In the genomic region with DNA sequence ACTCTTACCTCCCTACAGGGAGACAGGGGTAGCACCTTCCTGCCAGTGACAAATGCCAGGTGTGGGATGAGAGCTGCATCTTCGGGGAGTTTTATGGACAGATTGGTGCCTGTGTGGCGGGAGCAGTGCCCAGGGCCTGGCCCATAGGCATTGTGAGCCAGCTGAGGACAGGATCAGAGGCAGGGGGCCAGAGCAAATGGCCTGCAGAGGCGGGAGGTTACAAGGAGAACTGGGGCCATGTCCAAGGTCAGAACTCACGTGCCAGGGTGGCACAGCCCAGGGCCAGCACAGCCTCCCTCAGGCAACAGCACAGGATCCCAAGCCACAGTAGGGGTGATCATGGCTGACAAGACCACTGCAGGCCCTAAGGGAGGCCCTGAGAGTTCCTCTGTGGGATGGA, we compare ENCODE assay signal across 13 cellular contexts. TPM values are rescaled to one million over a fixed set of nuclear protein-coding genes. Genes with fewer than 3 reads are reported as not detected.
A peak's percentile ranks its signal among the peaks of the same experiment; 100 is the strongest.
DNase-seq lines count a peak whose midpoint lies in the region; ATAC-seq and TF ChIP-seq lines count a peak whose summit lies in the region.
"Had no signal": no experiment of that assay in that cellular context is flagged by ENCODE, and none has a peak within 500 bp of the region (broad histone marks: within the 10 kb centered on the region; RNA-seq: fewer than 3 reads in every experiment).

No MANE protein-coding gene starts in this region.

- DNase-seq in stimulated activated naive CD8-positive, alpha-beta T cell treated with anti-CD3 and anti-CD28 coated beads, Interleukin-15, Interleukin-2, amounts not matched to agents 100 U/mL and 50 U/mL, for 24 hours, result no peak
- peak; percentile 71 for DNase-seq in osteoblast (ENCODE audit: insufficient read length, low spot score, missing footprints)
- DNase-seq in vagina (ENCODE audit: extremely low spot score in 2 of 2), result peak in 1 of 2 donors; percentile 81
- DNase-seq in NCI-H2171 treated with DMSO at 0.1 percent for 48 hours (lab: John Stamatoyannopoulos, UW), result no peak
- DNase-seq in NCI-H2029 treated with DMSO at 0.1 percent for 48 hours (lab: John Stamatoyannopoulos, UW), result no peak
- DNase-seq: activated T-cell treated with anti-CD3 and anti-CD28 coated beads, Interleukin-2, amount 50 U/mL, for 1 hour; cortex of kidney; NK-92 treated with Interleukin-12 subunit alpha and Interleukin-12 subunit beta, amount 100 ng/mL, for 24 hours; stimulated activated CD4-positive, alpha-beta T cell treated with anti-CD3 and anti-CD28 coated beads, Interleukin-2, amount 100 ng/mL, for 48 hours; T-helper 9 cell had no signal

- H3K27ac ChIP-seq in esophagus (ENCODE audit: low read depth in 2 of 2, low read length in 1 of 2) (peak overlapping the region; percentile 46 to 48), osteoblast (ENCODE audit: low read depth, low read length) (peak overlapping the region; percentile 78), vagina (peak overlapping the region; percentile 50)

- no peak for TF ChIP-seq CTCF in osteoblast (IDR thresholded peaks at IDR 0.05; ENCODE audit: extremely low read depth, low read depth, low read length)
- TF ChIP-seq CTCF in vagina (IDR thresholded peaks at IDR 0.05), result no peak

- H3K36me3 Mint-ChIP-seq in stimulated activated naive CD8-positive, alpha-beta T cell treated with anti-CD3 and anti-CD28 coated beads, Interleukin-15, Interleukin-2, amounts not matched to agents 100 ng/mL and 50 ng/mL, for 24 hours (ENCODE audit: low read depth), result peaks cover 68% of the 10 kb centered on the region

- H3K9me3 Mint-ChIP-seq in stimulated activated naive CD8-positive, alpha-beta T cell treated with anti-CD3 and anti-CD28 coated beads, Interleukin-15, Interleukin-2, amounts not matched to agents 100 ng/mL and 50 ng/mL, for 24 hours, result no peaks in the 10 kb centered on the region

- H3K36me3 ChIP-seq in esophagus (ENCODE audit: control insufficient read depth in 2 of 2, insufficient read depth in 2 of 2, low read length in 1 of 2) (peaks cover 9 to 44% of the 10 kb centered on the region in 2 donors), osteoblast (ENCODE audit: insufficient read depth, low read length) (peaks cover 81% of the 10 kb centered on the region), vagina (peaks cover 0 to 60% of the 10 kb centered on the region in 2 donors)

- WGBS in esophagus, 2 donors, result 74 to 86% methylated on average over 4 of the region's 4 CpGs

- TF ChIP-seq POLR2A in vagina (IDR thresholded peaks at IDR 0.05), result no peak

- H3K4me3 Mint-ChIP-seq in stimulated activated naive CD8-positive, alpha-beta T cell treated with anti-CD3 and anti-CD28 coated beads, Interleukin-15, Interleukin-2, amounts not matched to agents 100 ng/mL and 50 ng/mL, for 24 hours, result no peak overlapping the region

- H3K27ac Mint-ChIP-seq in stimulated activated naive CD8-positive, alpha-beta T cell treated with anti-CD3 and anti-CD28 coated beads, Interleukin-15, Interleukin-2, amounts not matched to agents 100 ng/mL and 50 ng/mL, for 24 hours, result peak overlapping the region; percentile 21

- H3K4me3 ChIP-seq in esophagus (ENCODE audit: low read depth in 1 of 2, low read length in 2 of 2), result no peak overlapping the region
- H3K4me3 ChIP-seq in osteoblast (ENCODE audit: insufficient read depth, low read length), result no peak overlapping the region
- H3K4me3 ChIP-seq in vagina, result no peak overlapping the region

- H3K4me1 Mint-ChIP-seq in stimulated activated naive CD8-positive, alpha-beta T cell treated with anti-CD3 and anti-CD28 coated beads, Interleukin-15, Interleukin-2, amounts not matched to agents 100 ng/mL and 50 ng/mL, for 24 hours (ENCODE audit: low read depth), result peaks cover 10% of the 10 kb centered on the region

- H3K27me3 ChIP-seq in esophagus (ENCODE audit: control insufficient read depth in 1 of 2, insufficient read depth in 2 of 2, low read length in 2 of 2), result no peaks in the 10 kb centered on the region
- H3K27me3 ChIP-seq in osteoblast (ENCODE audit: insufficient read depth, low read length), result no peaks in the 10 kb centered on the region
- H3K27me3 ChIP-seq in vagina, result no peaks in the 10 kb centered on the region

- peaks cover 0 to 2% of the 10 kb centered on the region in 2 donors for H3K4me1 ChIP-seq in esophagus (ENCODE audit: control insufficient read depth in 2 of 2, insufficient read depth in 2 of 2, low read length in 1 of 2)
- peaks cover 20% of the 10 kb centered on the region for H3K4me1 ChIP-seq in osteoblast (ENCODE audit: insufficient read depth, low read length)
- peaks cover 18% of the 10 kb centered on the region for H3K4me1 ChIP-seq in vagina

- H3K9me3 ChIP-seq in esophagus (ENCODE audit: control insufficient read depth in 2 of 2, insufficient read depth in 1 of 2, low read depth in 1 of 2, low read length in 1 of 2) (no peaks in the 10 kb centered on the region), osteoblast (ENCODE audit: low read depth, low read length) (no peaks in the 10 kb centered on the region), vagina (no peaks in the 10 kb centered on the region)

- H2AFZ ChIP-seq in osteoblast (ENCODE audit: low read length), result no peak overlapping the region

- H3K79me2 ChIP-seq in osteoblast (ENCODE audit: insufficient read depth, low read length), result peaks cover 56% of the 10 kb centered on the region

- H4K20me1 ChIP-seq in osteoblast (ENCODE audit: insufficient read depth, low read length), result peaks cover 24% of the 10 kb centered on the region

- no peak for ATAC-seq in stimulated activated naive CD8-positive, alpha-beta T cell treated with anti-CD3 and anti-CD28 coated beads, Interleukin-15, Interleukin-2, amounts not matched to agents 100 U/mL and 50 U/mL, for 24 hours
- ATAC-seq in GM21447 (IDR thresholded peaks at IDR 0.05; ENCODE audit: unreplicated experiment), result no peak

- no peaks in the 10 kb centered on the region for H3K27me3 Mint-ChIP-seq in stimulated activated naive CD8-positive, alpha-beta T cell treated with anti-CD3 and anti-CD28 coated beads, Interleukin-15, Interleukin-2, amounts not matched to agents 100 ng/mL and 50 ng/mL, for 24 hours

- intact Hi-C loops in vagina (cut with DNase I), result no loop called here

- no peak overlapping the region for H3K4me2 ChIP-seq in osteoblast (ENCODE audit: insufficient read depth, low read length)

RNA-seq across cellular contexts. Expression of a gene that starts 14.7 kb away (rescaled TPM):
- polyA plus RNA-seq in esophagus, result 10 to 100 TPM; 14.7 to 20.6 TPM
- total RNA-seq in osteoblast (41.0 and 44.5 TPM in 2 replicates), vagina (38.8 TPM)

RNA-seq across cellular contexts. Expression of a gene that starts 40.2 kb away (rescaled TPM):
- 10 to 100 TPM; 12.4 to 20.4 TPM for polyA plus RNA-seq in esophagus
- total RNA-seq in osteoblast (136 and 185 TPM in 2 replicates), vagina (89.4 TPM)
